Comparison of ENCODE assay signal across 8 cellular contexts in the genomic region with DNA sequence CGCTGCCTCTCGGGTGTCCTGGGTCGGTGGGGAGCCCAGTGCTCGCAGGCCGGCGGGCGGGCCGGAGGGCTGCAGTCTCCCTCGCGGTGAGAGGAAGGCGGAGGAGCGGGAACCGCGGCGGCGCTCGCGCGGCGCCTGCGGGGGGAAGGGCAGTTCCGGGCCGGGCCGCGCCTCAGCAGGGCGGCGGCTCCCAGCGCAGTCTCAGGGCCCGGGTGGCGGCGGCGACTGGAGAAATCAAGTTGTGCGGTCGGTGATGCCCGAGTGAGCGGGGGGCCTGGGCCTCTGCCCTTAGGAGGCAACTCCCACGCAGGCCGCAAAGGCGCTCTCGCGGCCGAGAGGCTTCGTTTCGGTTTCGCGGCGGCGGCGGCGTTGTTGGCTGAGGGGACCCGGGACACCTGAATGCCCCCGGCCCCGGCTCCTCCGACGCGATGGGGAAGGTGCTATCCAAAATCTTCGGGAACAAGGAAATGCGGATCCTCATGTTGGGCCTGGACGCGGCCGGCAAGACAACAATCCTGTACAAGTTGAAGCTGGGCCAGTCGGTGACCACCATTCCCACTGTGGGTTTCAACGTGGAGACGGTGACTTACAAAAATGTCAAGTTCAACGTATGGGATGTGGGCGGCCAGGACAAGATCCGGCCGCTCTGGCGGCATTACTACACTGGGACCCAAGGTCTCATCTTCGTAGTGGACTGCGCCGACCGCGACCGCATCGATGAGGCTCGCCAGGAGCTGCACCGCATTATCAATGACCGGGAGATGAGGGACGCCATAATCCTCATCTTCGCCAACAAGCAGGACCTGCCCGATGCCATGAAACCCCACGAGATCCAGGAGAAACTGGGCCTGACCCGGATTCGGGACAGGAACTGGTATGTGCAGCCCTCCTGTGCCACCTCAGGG.
DNase-seq lines count a peak whose midpoint lies in the region; ATAC-seq and TF ChIP-seq lines count a peak whose summit lies in the region.

No MANE protein-coding gene starts in this region.

- no peaks in the 10 kb centered on the region for H3K27me3 Mint-ChIP-seq in T-helper 1 cell treated with Interleukin-12 subunit alpha and Interleukin-12 subunit beta and Interleukin-4 antibody, amounts not matched to agents 30 μg/mL and 1 μg/mL, for 36 hours (ENCODE audit: low read depth)

- H3K4me2 ChIP-seq in BLaER1 treated with 17β-estradiol and CSF1 and Interleukin-3, amounts not matched to agents 10 nM and 100 nM: peak overlapping the region; percentile 78 to 98 (median 87); a peak in 21 of 22 replicates

- ATAC-seq in GM19351 (IDR thresholded peaks at IDR 0.05; ENCODE audit: unreplicated experiment) (peak; percentile 39), HG03457 (IDR thresholded peaks at IDR 0.05; ENCODE audit: unreplicated experiment) (peak; percentile 23)

- H3K9me3 Mint-ChIP-seq in T-helper 1 cell treated with Interleukin-12 subunit alpha and Interleukin-12 subunit beta and Interleukin-4 antibody, amounts not matched to agents 30 μg/mL and 1 μg/mL, for 36 hours: no peaks in the 10 kb centered on the region

- H3K36me3 ChIP-seq in BLaER1 treated with 17β-estradiol and CSF1 and Interleukin-3, amounts not matched to agents 10 nM and 100 nM: peaks cover 23 to 52% (median 34%) of the 10 kb centered on the region in 11 experiments; a peak in 21 of 22 replicates

- H3K4me1 Mint-ChIP-seq in T-helper 1 cell treated with Interleukin-12 subunit alpha and Interleukin-12 subunit beta and Interleukin-4 antibody, amounts not matched to agents 30 μg/mL and 1 μg/mL, for 36 hours (ENCODE audit: low read depth): peaks cover 25% of the 10 kb centered on the region

- H3K9ac ChIP-seq in BLaER1 treated with 17β-estradiol and CSF1 and Interleukin-3, amounts not matched to agents 10 nM and 100 nM: peak overlapping the region; percentile 97 to 100 (median 99)

- TF ChIP-seq CTCF in astrocyte of the cerebellum (IDR thresholded peaks at IDR 0.05; ENCODE audit: low read depth, low read length, missing control alignments): no peak

- H3K4me3 Mint-ChIP-seq in T-helper 1 cell treated with Interleukin-12 subunit alpha and Interleukin-12 subunit beta and Interleukin-4 antibody, amounts not matched to agents 30 μg/mL and 1 μg/mL, for 36 hours: peak overlapping the region; percentile 100

- H3K27ac ChIP-seq in BLaER1 treated with 17β-estradiol and CSF1 and Interleukin-3, amounts not matched to agents 10 nM and 100 nM: peak overlapping the region; percentile 96 to 100 (median 99)

- in situ Hi-C loops in astrocyte of the cerebellum (cut with HindIII; ENCODE audit: low sequenced_read_pairs): no loop called here

- no peak for DNase-seq in astrocyte of the cerebellum (ENCODE audit: low read depth)
- DNase-seq in iPS-NIHi11 (ENCODE audit: low spot score): peak; percentile 75
- DNase-seq in stimulated activated CD4-positive, alpha-beta T cell treated with anti-CD3 and anti-CD28 coated beads, Interleukin-15, amount 100 ng/mL, for 24 hours: peak; percentile 90
- no peak for DNase-seq in T1000 (lab: John Stamatoyannopoulos, UW)

- peak overlapping the region; percentile 100 for H3K27ac Mint-ChIP-seq in T-helper 1 cell treated with Interleukin-12 subunit alpha and Interleukin-12 subunit beta and Interleukin-4 antibody, amounts not matched to agents 30 μg/mL and 1 μg/mL, for 36 hours

- H3K4me1 ChIP-seq in BLaER1 treated with 17β-estradiol and CSF1 and Interleukin-3, amounts not matched to agents 10 nM and 100 nM: peaks cover 20 to 50% (median 35%) of the 10 kb centered on the region in 10 experiments

- peaks cover 49% of the 10 kb centered on the region for H3K36me3 Mint-ChIP-seq in T-helper 1 cell treated with Interleukin-12 subunit alpha and Interleukin-12 subunit beta and Interleukin-4 antibody, amounts not matched to agents 30 μg/mL and 1 μg/mL, for 36 hours (ENCODE audit: low read depth)

- H3K27me3 ChIP-seq in BLaER1 treated with 17β-estradiol and CSF1 and Interleukin-3, amounts not matched to agents 10 nM and 100 nM: no peaks in the 10 kb centered on the region

- peak overlapping the region; percentile 79 to 99 (median 94) for H3K4me3 ChIP-seq in BLaER1 treated with 17β-estradiol and CSF1 and Interleukin-3, amounts not matched to agents 10 nM and 100 nM
- peak overlapping the region; percentile 85 for H3K4me3 ChIP-seq in astrocyte of the cerebellum (ENCODE audit: low read depth, low read length)

- H4K20me1 ChIP-seq in BLaER1 treated with 17β-estradiol and CSF1 and Interleukin-3, amounts not matched to agents 10 nM and 100 nM: peaks cover 37 to 56% (median 55%) of the 10 kb centered on the region in 11 experiments

- peaks cover 0 to 5% (median 0%) of the 10 kb centered on the region in 11 experiments; a peak in 2 of 22 replicates for H3K9me3 ChIP-seq in BLaER1 treated with 17β-estradiol and CSF1 and Interleukin-3, amounts not matched to agents 10 nM and 100 nM (replicated peaks in 1 of 11)

Comparison
In these comparisons a context has a peak if more than half of its experiments do, and no peak if none do; other contexts are left out.
1. DNase-seq: peak in iPS-NIHi11 (single experiment) and stimulated activated CD4-positive, alpha-beta T cell treated with anti-CD3 and anti-CD28 coated beads, Interleukin-15, amount 100 ng/mL, for 24 hours (single experiment); none in astrocyte of the cerebellum (single experiment) and T1000 (single experiment).